ENCODE assay signal across 8 cellular contexts in genomic region chrX:124098089-124098488, GRCh38.
A peak's percentile ranks its signal among the peaks of the same experiment; 100 is the strongest.
DNase-seq lines count a peak whose midpoint lies in the region; ATAC-seq and TF ChIP-seq lines count a peak whose summit lies in the region.

No MANE protein-coding gene starts in this region.

- no peak for TF ChIP-seq EP300 in stomach (IDR thresholded peaks at IDR 0.05)

- H3K18ac ChIP-seq in H9 (ENCODE audit: insufficient read length, low read depth, low read length), result no peak overlapping the region

- no peak overlapping the region for H3K27ac ChIP-seq in CD8-positive, alpha-beta T cell (ENCODE audit: low read depth, low read length)
- no peak overlapping the region for H3K27ac ChIP-seq in H9 (ENCODE audit: insufficient read length, low read depth, low read length)
- no peak overlapping the region for H3K27ac ChIP-seq in stomach

- no peaks in the 10 kb centered on the region for H3K4me1 ChIP-seq in CD8-positive, alpha-beta T cell (ENCODE audit: insufficient read depth, low read length)
- H3K4me1 ChIP-seq in H9 (ENCODE audit: insufficient read depth, low read length) (no peaks in the 10 kb centered on the region), stomach (no peaks in the 10 kb centered on the region)

- no peak overlapping the region for H2BK15ac ChIP-seq in H9 (ENCODE audit: low read depth, low read length)

- no peak overlapping the region for H3K27ac Mint-ChIP-seq in CD8-positive, alpha-beta T cell
- no peak overlapping the region for H3K27ac Mint-ChIP-seq in H9

- no peak overlapping the region for H3K4me3 Mint-ChIP-seq in CD8-positive, alpha-beta T cell
- H3K4me3 Mint-ChIP-seq in H9, result no peak overlapping the region
- no peak overlapping the region for H3K4me3 Mint-ChIP-seq in activated T-cell treated with anti-CD3 and anti-CD28 coated beads, Interleukin-2, amount 50 U/mL, for 4 hours

- no peaks in the 10 kb centered on the region for H3K27me3 ChIP-seq in CD8-positive, alpha-beta T cell (ENCODE audit: insufficient read depth, low read length)
- H3K27me3 ChIP-seq in H9 (ENCODE audit: insufficient read depth, low read length) (no peaks in the 10 kb centered on the region), stomach (no peaks in the 10 kb centered on the region), H7 (ENCODE audit: control insufficient read depth, insufficient read depth, low read length) (no peaks in the 10 kb centered on the region)

- H2BK12ac ChIP-seq in H9 (ENCODE audit: insufficient read length, low read depth, low read length), result no peak overlapping the region

- H2AFZ ChIP-seq in H9 (ENCODE audit: low read length), result no peak overlapping the region

- H3T11ph ChIP-seq in H9 (ENCODE audit: low read length), result no peak overlapping the region

- intact Hi-C loops in CD8-positive, alpha-beta T cell (cut with DNase I, micrococcal nuclease), result loop anchor here (5.0 to 10.0 kb wide), 3 partner anchors 117 to 1034 kb away; no protein-coding TSS in a partner anchor
- intact Hi-C loops in stomach (cut with DNase I; ENCODE audit: low total_unique reads), result no loop called here

- H3K79me1 ChIP-seq in H9 (ENCODE audit: insufficient read depth, low read depth, low read length, poor library complexity, severe bottlenecking), result no peaks in the 10 kb centered on the region

- H3K36me3 ChIP-seq in CD8-positive, alpha-beta T cell (ENCODE audit: insufficient read depth, low read length), result peaks cover 12% of the 10 kb centered on the region
- peaks cover 0 to 32% (median 20%) of the 10 kb centered on the region in 4 donors for H3K36me3 ChIP-seq in stomach
- H3K36me3 ChIP-seq in H7 (replicated peaks; ENCODE audit: control insufficient read depth, insufficient read depth, low read length), result peaks cover 10% of the 10 kb centered on the region

- H3K14ac ChIP-seq in H9 (ENCODE audit: insufficient read depth, low read length), result no peak overlapping the region

- no peak overlapping the region for H4K8ac ChIP-seq in H9 (replicated peaks; ENCODE audit: insufficient read length, low read depth, low read length)

- no peak overlapping the region for H3K9ac ChIP-seq in H9 (ENCODE audit: extremely low read depth, insufficient read length, low read length)

- no peaks in the 10 kb centered on the region for H3K23me2 ChIP-seq in H9 (ENCODE audit: insufficient read length, low read depth, low read length, poor library complexity, severe bottlenecking)

- peak; percentile 46 for ATAC-seq in CD8-positive, alpha-beta T cell
- ATAC-seq in activated T-cell treated with anti-CD3 and anti-CD28 coated beads, Interleukin-2, amount 50 U/mL, for 4 hours, result no peak

- POLR2A ChIA-PET in CD8-positive, alpha-beta T cell (lab: Charles Lee), result no interaction called here

- no peak overlapping the region for H3K23ac ChIP-seq in H9 (ENCODE audit: insufficient read length, low read depth, low read length)

- no peak overlapping the region for H4K91ac ChIP-seq in H9 (ENCODE audit: insufficient read length, low read depth, low read length)

- H2BK20ac ChIP-seq in H9 (ENCODE audit: low read depth, low read length, poor library complexity, severe bottlenecking), result no peak overlapping the region

- H3K9me3 Mint-ChIP-seq in CD8-positive, alpha-beta T cell, result no peaks in the 10 kb centered on the region
- H3K9me3 Mint-ChIP-seq in H9, result peaks cover 0 to 44% of the 10 kb centered on the region in 2 experiments; a peak in 2 of 5 replicates
- H3K9me3 Mint-ChIP-seq in activated T-cell treated with anti-CD3 and anti-CD28 coated beads, Interleukin-2, amount 50 U/mL, for 4 hours, result no peaks in the 10 kb centered on the region

- H3K27me3 Mint-ChIP-seq in CD8-positive, alpha-beta T cell (ENCODE audit: low read depth), result no peaks in the 10 kb centered on the region
- H3K27me3 Mint-ChIP-seq in H9 (ENCODE audit: low read depth), result no peaks in the 10 kb centered on the region
- no peaks in the 10 kb centered on the region for H3K27me3 Mint-ChIP-seq in activated T-cell treated with anti-CD3 and anti-CD28 coated beads, Interleukin-2, amount 50 U/mL, for 4 hours (ENCODE audit: low read depth)

- no peak overlapping the region for H3K4me2 ChIP-seq in H9 (ENCODE audit: insufficient read depth, insufficient read length, low read length)

- no peak overlapping the region for H3K56ac ChIP-seq in H9 (ENCODE audit: insufficient read length, low read depth, low read length)

- no peak overlapping the region for H2BK120ac ChIP-seq in H9 (ENCODE audit: low read depth, low read length, poor library complexity, severe bottlenecking)

- CTCF ChIA-PET in CD8-positive, alpha-beta T cell (lab: Charles Lee), result no interaction called here

- H2AK5ac ChIP-seq in H9 (ENCODE audit: insufficient read length, low read length), result no peak overlapping the region

- no peak overlapping the region for H3K4me3 ChIP-seq in CD8-positive, alpha-beta T cell (ENCODE audit: low read depth, low read length)
- H3K4me3 ChIP-seq in fibroblast of pulmonary artery (replicated peaks; ENCODE audit: low read depth, low read length), result no peak overlapping the region
- no peak overlapping the region for H3K4me3 ChIP-seq in stomach
- H3K4me3 ChIP-seq in H7 (ENCODE audit: insufficient read depth, low read depth, low read length), result no peak overlapping the region

- no peaks in the 10 kb centered on the region for H4K20me1 ChIP-seq in H9 (ENCODE audit: control insufficient read depth, insufficient read depth, insufficient read length)

- no peaks in the 10 kb centered on the region for H3K9me3 ChIP-seq in CD8-positive, alpha-beta T cell (ENCODE audit: low read length)
- peaks cover 2% of the 10 kb centered on the region for H3K9me3 ChIP-seq in H9 (ENCODE audit: control insufficient read depth, low read depth, low read length)
- no peaks in the 10 kb centered on the region for H3K9me3 ChIP-seq in stomach

- H3K4ac ChIP-seq in H9 (ENCODE audit: low read depth, low read length), result no peak overlapping the region

- no peak for TF ChIP-seq POLR2A in stomach (IDR thresholded peaks at IDR 0.05)

- no peak overlapping the region for H4K5ac ChIP-seq in H9 (ENCODE audit: insufficient read length, low read depth, low read length)

- H3K36me3 Mint-ChIP-seq in CD8-positive, alpha-beta T cell, result peaks cover 49% of the 10 kb centered on the region
- H3K36me3 Mint-ChIP-seq in H9 (ENCODE audit: insufficient read depth in 1 of 3, low read depth in 3 of 3), result peaks cover 29 to 46% (median 40%) of the 10 kb centered on the region in 3 experiments; a peak in 6 of 7 replicates
- peaks cover 20% of the 10 kb centered on the region for H3K36me3 Mint-ChIP-seq in activated T-cell treated with anti-CD3 and anti-CD28 coated beads, Interleukin-2, amount 50 U/mL, for 4 hours (ENCODE audit: insufficient read depth)

- no peaks in the 10 kb centered on the region for H3K4me1 Mint-ChIP-seq in CD8-positive, alpha-beta T cell (ENCODE audit: low read depth)
- H3K4me1 Mint-ChIP-seq in H9, result no peaks in the 10 kb centered on the region
- H3K4me1 Mint-ChIP-seq in activated T-cell treated with anti-CD3 and anti-CD28 coated beads, Interleukin-2, amount 50 U/mL, for 4 hours (ENCODE audit: low read depth), result no peaks in the 10 kb centered on the region

- no peak overlapping the region for H2BK5ac ChIP-seq in H9 (ENCODE audit: insufficient read length, low read length)

- TF ChIP-seq CTCF in CD8-positive, alpha-beta T cell (IDR thresholded peaks at IDR 0.05), result peak; percentile 60
- TF ChIP-seq CTCF in H9 (conservative IDR thresholded peaks at IDR 0.05), result peak; percentile 74
- peak; percentile 46 for TF ChIP-seq CTCF in fibroblast of pulmonary artery (IDR thresholded peaks at IDR 0.05; ENCODE audit: low read length, missing control alignments)
- peak in 5 of 7 experiments; percentile 8 to 37 (median 31) for TF ChIP-seq CTCF in stomach (IDR thresholded peaks at IDR 0.05)

- no peak for DNase-seq in CD8-positive, alpha-beta T cell
- no peak for DNase-seq in H9
- peak; percentile 41 for DNase-seq in SIG-M5 treated with dmso at 0.1 percent for 504 hours (lab: John Stamatoyannopoulos, UW; ENCODE audit: unreplicated experiment)
- DNase-seq in fibroblast of pulmonary artery (ENCODE audit: low read depth), result peak; percentile 48
- no peak for DNase-seq in stomach
- no peak for DNase-seq in activated T-cell treated with anti-CD3 and anti-CD28 coated beads, Interleukin-2, amount 50 U/mL, for 4 hours
- DNase-seq in stimulated activated CD4-positive, alpha-beta T cell treated with anti-CD3 and anti-CD28 coated beads, Interleukin-4, amount 100 ng/mL, for 4 hours, result no peak
- no peak for DNase-seq in H7

- no peaks in the 10 kb centered on the region for H3K79me2 ChIP-seq in H9 (ENCODE audit: insufficient read depth, low read length)

Comparison
In these comparisons a context has a peak if more than half of its experiments do, and no peak if none do; other contexts are left out.
1. DNase-seq: peak in SIG-M5 treated with dmso at 0.1 percent for 504 hours (single experiment) and fibroblast of pulmonary artery (single experiment); none in CD8-positive, alpha-beta T cell (0 of 7), H9 (single experiment), stomach (single experiment), activated T-cell treated with anti-CD3 and anti-CD28 coated beads, Interleukin-2, amount 50 U/mL, for 4 hours (single experiment), stimulated activated CD4-positive, alpha-beta T cell treated with anti-CD3 and anti-CD28 coated beads, Interleukin-4, amount 100 ng/mL, for 4 hours (0 of 2) and H7 (single experiment).
2. Peak in every context shown above with its lines, with median percentiles within 50 percentile points of each other: CTCF ChIP-seq.